In the genomic region with DNA sequence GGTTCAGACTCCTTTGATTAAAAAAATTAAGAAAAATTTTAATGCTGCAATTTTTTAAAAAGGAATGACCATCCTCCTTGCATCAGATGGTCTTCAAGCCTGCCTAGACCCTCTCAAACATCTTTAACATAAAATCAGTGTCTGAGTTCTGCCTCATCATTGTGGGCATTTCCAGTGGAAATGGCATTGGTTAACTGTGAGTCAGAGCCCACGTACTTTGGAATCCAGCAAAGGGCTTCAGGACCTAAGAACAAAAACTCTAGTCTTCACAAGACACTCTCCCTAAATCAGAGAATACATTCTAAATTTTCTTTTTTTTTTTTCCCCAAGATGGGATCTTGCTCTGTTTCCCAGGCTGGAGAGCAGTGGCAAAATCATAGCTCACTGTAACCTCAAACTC, we compare ENCODE assay signal across 1 cellular context.
TF ChIP-seq lines count a peak whose summit lies in the region.

No MANE protein-coding gene starts in this region.

TF ChIP-seq in WTC11, 78 proteins besides CTCF, POLR2A, EP300 and RAD21 (continued from another document):
- TF ChIP-seq, protein P1, sequence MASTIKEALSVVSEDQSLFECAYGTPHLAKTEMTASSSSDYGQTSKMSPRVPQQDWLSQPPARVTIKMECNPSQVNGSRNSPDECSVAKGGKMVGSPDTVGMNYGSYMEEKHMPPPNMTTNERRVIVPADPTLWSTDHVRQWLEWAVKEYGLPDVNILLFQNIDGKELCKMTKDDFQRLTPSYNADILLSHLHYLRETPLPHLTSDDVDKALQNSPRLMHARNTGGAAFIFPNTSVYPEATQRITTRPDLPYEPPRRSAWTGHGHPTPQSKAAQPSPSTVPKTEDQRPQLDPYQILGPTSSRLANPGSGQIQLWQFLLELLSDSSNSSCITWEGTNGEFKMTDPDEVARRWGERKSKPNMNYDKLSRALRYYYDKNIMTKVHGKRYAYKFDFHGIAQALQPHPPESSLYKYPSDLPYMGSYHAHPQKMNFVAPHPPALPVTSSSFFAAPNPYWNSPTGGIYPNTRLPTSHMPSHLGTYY (CRISPR knock-in tag; IDR thresholded peaks at IDR 0.05): no peak
